ENCODE assay signal across 12 cellular contexts in the genomic region with DNA sequence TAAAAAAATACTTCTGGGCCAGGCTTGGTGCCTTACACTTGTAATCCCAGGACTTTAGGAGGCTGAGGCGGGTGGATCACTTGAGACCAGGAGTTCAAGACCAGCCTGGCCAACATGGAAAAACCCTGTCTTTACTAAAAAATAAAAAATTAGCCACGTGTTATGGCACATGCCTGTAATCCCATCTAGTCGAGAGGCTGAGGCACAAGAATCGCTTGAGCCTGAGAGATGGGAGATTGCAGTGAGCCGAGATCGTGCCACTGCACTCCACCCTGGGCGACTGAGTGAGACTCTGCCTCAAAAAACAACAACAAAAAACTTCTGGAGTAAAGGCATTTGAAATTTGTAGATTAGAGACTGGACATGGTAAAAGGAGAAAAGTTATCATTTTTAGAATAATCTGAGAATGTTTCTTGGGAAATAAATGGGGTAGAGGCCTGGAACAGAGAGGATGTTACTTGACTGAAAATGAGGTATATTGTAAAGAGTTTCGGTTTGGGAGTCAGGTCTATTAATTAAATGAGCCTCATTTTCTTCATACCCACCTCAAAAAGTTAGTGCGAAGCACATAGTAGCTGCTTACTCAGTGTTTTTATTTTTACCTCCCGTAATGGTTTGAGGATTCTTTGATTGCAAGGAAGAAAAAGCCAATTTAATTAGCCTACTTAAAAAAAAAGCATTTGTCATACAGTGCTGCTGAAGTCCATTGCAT. TPM values are rescaled to one million over a fixed set of nuclear protein-coding genes. Genes with fewer than 3 reads are reported as not detected.
A peak's percentile ranks its signal among the peaks of the same experiment; 100 is the strongest.
DNase-seq lines count a peak whose midpoint lies in the region; ATAC-seq and TF ChIP-seq lines count a peak whose summit lies in the region.
"Had no signal": no experiment of that assay in that cellular context is flagged by ENCODE, and none has a peak within 500 bp of the region (broad histone marks: within the 10 kb centered on the region; RNA-seq: fewer than 3 reads in every experiment).

No MANE protein-coding gene starts in this region.

- H3K4me3 ChIP-seq in ACC112 (ENCODE audit: low read depth, low read length): peak overlapping the region; percentile 94; the same call in 1 of the 2 replicates
- H3K4me3 ChIP-seq in DND-41 (ENCODE audit: low read depth in 1 of 2, low read length in 2 of 2): no peak overlapping the region
- H3K4me3 ChIP-seq in OCI-LY3 (ENCODE audit: low read length): peak overlapping the region; percentile 82
- no peak overlapping the region for H3K4me3 ChIP-seq in effector memory CD4-positive, alpha-beta T cell (ENCODE audit: insufficient read depth, low read depth, low read length, poor library complexity, severe bottlenecking)
- H3K4me3 ChIP-seq: right atrium auricular region had no signal

- H3K36me3 ChIP-seq in ACC112 (ENCODE audit: insufficient read depth, low read length) (no peaks in the 10 kb centered on the region), DND-41 (ENCODE audit: insufficient read depth, low read length) (0 out of 2 replicates have a peak, but pooled peaks cover 3% of the 10 kb centered on the region), OCI-LY3 (replicated peaks; ENCODE audit: low read depth, low read length) (peaks cover 17% of the 10 kb centered on the region)
- no peaks in the 10 kb centered on the region for H3K36me3 ChIP-seq in effector memory CD4-positive, alpha-beta T cell (ENCODE audit: control insufficient read depth, insufficient read depth, low read length)
- H3K36me3 ChIP-seq: right atrium auricular region had no signal

- H3K79me2 ChIP-seq in ACC112 (ENCODE audit: control insufficient read depth, insufficient read depth, low read length, unreplicated experiment): peaks cover 68% of the 10 kb centered on the region
- H3K79me2 ChIP-seq in DND-41 (ENCODE audit: insufficient read depth, low read length): peaks cover 76% of the 10 kb centered on the region
- peaks cover 79% of the 10 kb centered on the region for H3K79me2 ChIP-seq in OCI-LY3 (ENCODE audit: low read length)

- no peaks in the 10 kb centered on the region for H3K27me3 ChIP-seq in ACC112 (ENCODE audit: insufficient read depth, low read length)
- no peaks in the 10 kb centered on the region for H3K27me3 ChIP-seq in DND-41 (ENCODE audit: insufficient read depth, low read length, poor library complexity)
- H3K27me3 ChIP-seq in OCI-LY3 (ENCODE audit: low read depth, low read length): no peaks in the 10 kb centered on the region
- H3K27me3 ChIP-seq in effector memory CD4-positive, alpha-beta T cell (replicated peaks; ENCODE audit: control insufficient read depth, insufficient read depth, low read length, poor library complexity, severe bottlenecking): no peaks in the 10 kb centered on the region
- H3K27me3 ChIP-seq: right atrium auricular region had no signal

- no peak overlapping the region for H3K9ac ChIP-seq in DND-41 (ENCODE audit: low read depth, low read length)
- H3K9ac ChIP-seq in OCI-LY3 (ENCODE audit: low read length): peak overlapping the region; percentile 12; the same call in 1 of the 2 replicates

- DNase-seq in DND-41 (no peak), T-helper 9 cell (no peak), GDM1 (lab: John Stamatoyannopoulos, UW) (no peak), occipital lobe (lab: John Stamatoyannopoulos, UW) (no peak), islet precursor cell (no peak)
- no peak for DNase-seq in effector memory CD4-positive, alpha-beta T cell
- DNase-seq: EL, NCI-H1092, NCI-H510A had no signal

- TF ChIP-seq CTCF in DND-41 (IDR thresholded peaks at IDR 0.05; ENCODE audit: borderline replicate concordance, extremely low read depth, low read length, poor library complexity, severe bottlenecking) (no peak), OCI-LY3 (IDR thresholded peaks at IDR 0.05; ENCODE audit: low read depth, low read length) (no peak)

- H3K27ac ChIP-seq in ACC112 (ENCODE audit: low read depth, low read length) (no peak overlapping the region), DND-41 (ENCODE audit: low read length) (no peak overlapping the region), OCI-LY3 (ENCODE audit: low read length) (peak overlapping the region; percentile 46)
- peak overlapping the region; percentile 40 for H3K27ac ChIP-seq in effector memory CD4-positive, alpha-beta T cell (ENCODE audit: insufficient read depth, low read length, poor library complexity, severe bottlenecking)
- H3K27ac ChIP-seq: right atrium auricular region had no signal

- H3K9me3 ChIP-seq in DND-41 (ENCODE audit: insufficient read depth, low read length, severe bottlenecking): peaks cover 3% of the 10 kb centered on the region
- peaks cover 5% of the 10 kb centered on the region; the same call in 1 of the 2 replicates for H3K9me3 ChIP-seq in OCI-LY3 (ENCODE audit: insufficient read depth, low read length)
- no peaks in the 10 kb centered on the region for H3K9me3 ChIP-seq in effector memory CD4-positive, alpha-beta T cell (ENCODE audit: control insufficient read depth, low read length)
- H3K9me3 ChIP-seq: right atrium auricular region had no signal

- no peak for ATAC-seq in DND-41 (ENCODE audit: insufficient read depth, low read depth)

- H4K20me1 ChIP-seq in DND-41 (ENCODE audit: insufficient read depth, low read length) (no peaks in the 10 kb centered on the region; the same call in 1 of the 2 replicates), OCI-LY3 (ENCODE audit: insufficient read depth, low read length) (peaks cover 5% of the 10 kb centered on the region)

- H3K4me2 ChIP-seq in DND-41 (ENCODE audit: insufficient read depth, low read length) (peak overlapping the region; percentile 84; the same call in 1 of the 2 replicates), OCI-LY3 (ENCODE audit: low read length) (peak overlapping the region; percentile 83)

- peaks cover 28% of the 10 kb centered on the region for H3K4me1 ChIP-seq in ACC112 (ENCODE audit: control insufficient read depth, insufficient read depth, low read length, unreplicated experiment)
- peaks cover 50% of the 10 kb centered on the region for H3K4me1 ChIP-seq in DND-41 (ENCODE audit: insufficient read depth, low read length)
- peaks cover 39% of the 10 kb centered on the region for H3K4me1 ChIP-seq in OCI-LY3 (ENCODE audit: low read length)
- H3K4me1 ChIP-seq in effector memory CD4-positive, alpha-beta T cell (ENCODE audit: control insufficient read depth, insufficient read depth, low read length, poor library complexity, severe bottlenecking): peaks cover 11% of the 10 kb centered on the region

- H2AFZ ChIP-seq in ACC112 (ENCODE audit: low read length, unreplicated experiment) (no peak overlapping the region), DND-41 (ENCODE audit: low read depth, low read length) (no peak overlapping the region), OCI-LY3 (ENCODE audit: low read depth, low read length) (no peak overlapping the region)

RNA-seq across cellular contexts. Expression of a gene that starts 2.6 kb away (rescaled TPM):
- total RNA-seq in occipital lobe: 87.0 TPM

Comparison
In these comparisons a context has a peak if more than half of its experiments do, and no peak if none do; other contexts are left out.
1. H3K27ac ChIP-seq: peak in OCI-LY3 (single experiment) and effector memory CD4-positive, alpha-beta T cell (single experiment); none in ACC112 (single experiment) and DND-41 (single experiment).
2. H3K4me3 ChIP-seq: peak in ACC112 (single experiment) and OCI-LY3 (single experiment); none in DND-41 (0 of 2) and effector memory CD4-positive, alpha-beta T cell (single experiment).